In genomic region chr2:18440777-18441176, GRCh38 we compare ENCODE assay signal across 22 cellular contexts.
DNase-seq lines count a peak whose midpoint lies in the region; ATAC-seq, FAIRE-seq and TF ChIP-seq lines count a peak whose summit lies in the region.
"Had no signal": no experiment of that assay in that cellular context is flagged by ENCODE, and none has a peak within 500 bp of the region (broad histone marks: within the 10 kb centered on the region; RNA-seq: fewer than 3 reads in every experiment).

No MANE protein-coding gene starts in this region.

- 0 out of 2 replicates have a peak overlapping the region, but pooled peaks have one; percentile 36 for H4K5ac ChIP-seq in IMR-90 (ENCODE audit: low read depth, low read length)

- H3K23ac ChIP-seq in IMR-90 (ENCODE audit: low read depth, low read length), result 0 out of 2 replicates have a peak overlapping the region, but pooled peaks have one; percentile 1

- ATAC-seq in IMR-90 (ENCODE audit: low read depth), result no peak
- no peak for ATAC-seq in GM12878
- no peak for ATAC-seq in gastroesophageal sphincter
- ATAC-seq in GM18870 (IDR thresholded peaks at IDR 0.05; ENCODE audit: unreplicated experiment), result no peak
- ATAC-seq in GM18861 (IDR thresholded peaks at IDR 0.05; ENCODE audit: unreplicated experiment), result no peak
- ATAC-seq: GM23338 had no signal

- dilution Hi-C loops in IMR-90 (cut with HindIII; ENCODE audit: low sequenced_read_pairs, unreplicated experiment), result no loop called here

- H2BK15ac ChIP-seq in IMR-90 (ENCODE audit: low read depth, low read length), result peak overlapping the region; percentile 59; the same call in 2 of the 3 replicates

- peak overlapping the region; percentile 25 for H4K91ac ChIP-seq in IMR-90 (ENCODE audit: insufficient read depth, low read depth, low read length)

- no peaks in the 10 kb centered on the region for H3K79me1 ChIP-seq in IMR-90 (ENCODE audit: low read depth in 1 of 2, low read length in 2 of 2)

- no peak overlapping the region for H3K56ac ChIP-seq in IMR-90 (ENCODE audit: extremely low read depth, insufficient read depth, low read length)

- BruUV-seq in IMR-90 (replicated peaks; lab: Mats Ljungman, UMichigan), result no TSS peak
- no TSS peak for BruUV-seq in GM12878 (replicated peaks; lab: Mats Ljungman, UMichigan)

- peak overlapping the region; percentile 74; the same call in 1 of the 2 replicates for H3K18ac ChIP-seq in IMR-90 (ENCODE audit: low read depth, low read length)

- H3K4me3 ChIP-seq in IMR-90 (ENCODE audit: insufficient read depth, low read depth, low read length) (no peak overlapping the region), GM12878 (no peak overlapping the region), gastroesophageal sphincter (no peak overlapping the region)
- H3K4me3 ChIP-seq: GM23338 had no signal

- H3K9ac ChIP-seq in IMR-90 (ENCODE audit: low read depth, low read length) (no peak overlapping the region), GM12878 (ENCODE audit: control insufficient read depth, insufficient read depth, low read length) (no peak overlapping the region)

- peak overlapping the region; percentile 93 for H2AK5ac ChIP-seq in IMR-90 (ENCODE audit: low read depth, low read length)

- TF ChIP-seq EP300 in GM12878 (IDR thresholded peaks at IDR 0.05; ENCODE audit: borderline replicate concordance in 1 of 2, control insufficient read depth in 1 of 2, low read depth in 2 of 2, low read length in 2 of 2) (no peak), gastroesophageal sphincter (IDR thresholded peaks at IDR 0.05) (no peak)

- 83% methylated on average over 1 of the region's 4 CpGs; no CpG with 5 or more reads in 1 of the 2 experiments for WGBS in IMR-90 (ENCODE audit: extremely low coverage in 2 of 2, insufficient read length in 1 of 2), 2 experiments
- WGBS in GM12878 (ENCODE audit: insufficient coverage, insufficient replicate concordance, low lambda C conversion rate, missing lambda C conversion rate), result 2% methylated on average over 4 of the region's 4 CpGs
- 58 to 80% methylated on average over 1 to 4 of the region's 4 CpGs for WGBS in gastroesophageal sphincter (ENCODE audit: low coverage in 1 of 2), 2 donors

- RAD21 ChIA-PET in GM12878 (lab: Charles Lee; ENCODE audit: unreplicated experiment), result no interaction called here

- no peak for TF ChIP-seq RAD21 in IMR-90 (IDR thresholded peaks at IDR 0.05; ENCODE audit: low read length)
- no peak for TF ChIP-seq RAD21 in GM12878 (IDR thresholded peaks at IDR 0.05; ENCODE audit: insufficient read depth, low read depth, low read length)

- H3K9me3 ChIP-seq in IMR-90 (ENCODE audit: control insufficient read depth, insufficient read depth, low read length) (no peaks in the 10 kb centered on the region), GM12878 (replicated peaks; ENCODE audit: control insufficient read depth, insufficient read depth, low read length) (no peaks in the 10 kb centered on the region), gastroesophageal sphincter (no peaks in the 10 kb centered on the region)
- H3K9me3 ChIP-seq: BE2C had no signal

- H4K8ac ChIP-seq in IMR-90 (ENCODE audit: low read depth in 2 of 2, low read length in 2 of 2), result peak overlapping the region; percentile 29 to 40; a peak in 2 of 4 replicates

- H3K79me2 ChIP-seq in GM12878 (ENCODE audit: control insufficient read depth, insufficient read depth, low read length), result no peaks in the 10 kb centered on the region

- H2BK20ac ChIP-seq in IMR-90 (ENCODE audit: low read depth, low read length), result peak overlapping the region; percentile 36

- H3K27me3 ChIP-seq in IMR-90 (ENCODE audit: control insufficient read depth, insufficient read depth, low read length), result no peaks in the 10 kb centered on the region
- H3K27me3 ChIP-seq in GM12878 (replicated peaks in 1 of 2; ENCODE audit: control insufficient read depth in 2 of 2, insufficient read depth in 2 of 2, low read length in 1 of 2), result no peaks in the 10 kb centered on the region; a peak in 2 of 4 replicates
- no peaks in the 10 kb centered on the region for H3K27me3 ChIP-seq in gastroesophageal sphincter
- H3K27me3 ChIP-seq: BE2C had no signal

- FAIRE-seq in GM12878 (lab: Jason Lieb, UNC), result no peak
- FAIRE-seq: A204.1, G401.6, GM12892, GM18507, H54 had no signal

- H3K14ac ChIP-seq in IMR-90 (replicated peaks; ENCODE audit: low read depth, low read length), result no peak overlapping the region

- H2BK120ac ChIP-seq in IMR-90 (ENCODE audit: low read depth, low read length), result peak overlapping the region; percentile 82; the same call in 1 of the 2 replicates

- H3K27ac ChIP-seq in IMR-90 (ENCODE audit: insufficient read depth, low read length) (no peak overlapping the region), GM12878 (ENCODE audit: control insufficient read depth, insufficient read depth) (no peak overlapping the region), gastroesophageal sphincter (peak overlapping the region in 3 of 4 donors; percentile 20 to 36 (median 28))

- H2BK5ac ChIP-seq in IMR-90 (ENCODE audit: low read depth, low read length, poor library complexity, severe bottlenecking), result peak overlapping the region; percentile 62

- POLR2A ChIA-PET in IMR-90 (lab: Charles Lee; ENCODE audit: unreplicated experiment) (no interaction called here), GM12878 (lab: Charles Lee) (no interaction called here)

- H2AFZ ChIP-seq in IMR-90 (replicated peaks; ENCODE audit: low read length, poor library complexity), result no peak overlapping the region
- H2AFZ ChIP-seq in GM12878 (ENCODE audit: control insufficient read depth, low read depth, low read length), result no peak overlapping the region
- H2AFZ ChIP-seq: GM23338 had no signal

- in situ Hi-C loops in IMR-90 (cut with MboI; ENCODE audit: low sequenced_read_pairs) (no loop called here), GM12878 (cut with MboI) (no loop called here)

- no peaks in the 10 kb centered on the region for H4K20me1 ChIP-seq in IMR-90 (ENCODE audit: insufficient read depth, low read length)
- H4K20me1 ChIP-seq in GM12878 (ENCODE audit: control insufficient read depth, insufficient read depth), result no peaks in the 10 kb centered on the region

- H3K4me2 ChIP-seq in IMR-90 (ENCODE audit: low read depth, low read length), result no peak overlapping the region
- no peak overlapping the region for H3K4me2 ChIP-seq in GM12878 (ENCODE audit: control insufficient read depth, insufficient read depth)
- H3K4me2 ChIP-seq: GM23338 had no signal

- no peak overlapping the region for H2AK9ac ChIP-seq in IMR-90 (replicated peaks; ENCODE audit: low read depth, low read length, poor library complexity)

- CTCF ChIA-PET in IMR-90 (lab: Yijun Ruan, JAX) (no interaction called here), GM12878 (lab: Yijun Ruan, JAX) (interaction anchor here (1.2 kb wide), 1 partner anchor 53 kb away, joined by 3 read pairs; no protein-coding TSS in a partner anchor)

- H3K36me3 ChIP-seq in IMR-90 (ENCODE audit: control insufficient read depth, insufficient read depth, low read length) (no peaks in the 10 kb centered on the region), GM12878 (ENCODE audit: control insufficient read depth in 2 of 2, insufficient read depth in 2 of 2, low read length in 1 of 2) (no peaks in the 10 kb centered on the region), gastroesophageal sphincter (no peaks in the 10 kb centered on the region)
- H3K36me3 ChIP-seq: BE2C had no signal

- SMC1A ChIA-PET in GM12878 (lab: Charles Lee; ENCODE audit: uncharacterized antibody, unreplicated experiment), result no interaction called here

- TF ChIP-seq CTCF in IMR-90 (conservative IDR thresholded peaks at IDR 0.05; ENCODE audit: low read depth, low read length) (no peak), GM12878 (IDR thresholded peaks at IDR 0.05 in 2 of 3, conservative IDR thresholded peaks at IDR 0.05 in 1 of 3; ENCODE audit: control insufficient read depth in 2 of 3, extremely low read depth in 1 of 3, insufficient read depth in 1 of 3, low read depth in 3 of 3, low read length in 3 of 3) (no peak), gastroesophageal sphincter (IDR thresholded peaks at IDR 0.05) (no peak)

- peaks cover 10% of the 10 kb centered on the region for H3K4me1 ChIP-seq in IMR-90 (ENCODE audit: control insufficient read depth, insufficient read depth, low read length)
- H3K4me1 ChIP-seq in GM12878 (ENCODE audit: control insufficient read depth, insufficient read depth, low read length), result no peaks in the 10 kb centered on the region
- H3K4me1 ChIP-seq in gastroesophageal sphincter, result peaks cover 16 to 41% (median 19%) of the 10 kb centered on the region in 3 donors
- H3K4me1 ChIP-seq: BE2C had no signal

- peaks cover 6% of the 10 kb centered on the region; the same call in 1 of the 2 replicates for H3K9me1 ChIP-seq in IMR-90 (ENCODE audit: insufficient read depth, low read length)

- DNase-seq in IMR-90, result no peak
- no peak for DNase-seq in GM12878 (ENCODE audit: low read depth, low spot score)
- no peak for DNase-seq in EL
- DNase-seq: ACHN; BE2C; C1 segment of cervical spinal cord; CD4-positive, CD25-positive, alpha-beta regulatory T cell; CD8-positive, alpha-beta memory T cell; COR-L47; DMS 273 treated with DMSO at 0.1 percent for 48 hours; DMS53; DND-41; KBM-7 had no signal

- intact Hi-C loops in IMR-90 (cut with micrococcal nuclease) (no loop called here), GM12878 (cut with micrococcal nuclease; ENCODE audit: unreplicated experiment) (no loop called here)

- no peak for TF ChIP-seq POLR2A in IMR-90 (IDR thresholded peaks at IDR 0.05; ENCODE audit: low read depth, low read length)
- TF ChIP-seq POLR2A in GM12878 (IDR thresholded peaks at IDR 0.05; ENCODE audit: low read depth, low read length), result no peak
- no peak for TF ChIP-seq POLR2A in gastroesophageal sphincter (IDR thresholded peaks at IDR 0.05)

- peak overlapping the region; percentile 69 for H3K4ac ChIP-seq in IMR-90 (ENCODE audit: low read depth, low read length)

TF ChIP-seq in IMR-90, 13 proteins besides CTCF, POLR2A, EP300 and RAD21 (continues in another document):
- TF ChIP-seq NFE2L2 (IDR thresholded peaks at IDR 0.05; ENCODE audit: low read depth, low read length) (no peak), MAFK (IDR thresholded peaks at IDR 0.05; ENCODE audit: low read depth, low read length) (no peak), SMC3 (IDR thresholded peaks at IDR 0.05; ENCODE audit: low read depth, low read length) (no peak), MXI1 (IDR thresholded peaks at IDR 0.05; ENCODE audit: borderline replicate concordance, low read depth, low read length) (no peak), RFX5 (IDR thresholded peaks at IDR 0.05; ENCODE audit: low read depth, low read length) (no peak), CEBPB (IDR thresholded peaks at IDR 0.05; ENCODE audit: low read depth, low read length) (no peak), CHD1 (IDR thresholded peaks at IDR 0.05; ENCODE audit: low read depth, low read length) (no peak)

TF ChIP-seq in GM12878, 131 proteins besides CTCF, POLR2A, EP300 and RAD21:
- no peak for TF ChIP-seq YBX1 (IDR thresholded peaks at IDR 0.05)
- TF ChIP-seq RAD51 (IDR thresholded peaks at IDR 0.05), result peak; percentile 45; the same call in 1 of the 2 replicates

Comparison
In these comparisons a context has a peak if more than half of its experiments do, and no peak if none do; other contexts are left out.
1. H3K27ac ChIP-seq: peak in gastroesophageal sphincter (3 of 4); none in IMR-90 (single experiment) and GM12878 (single experiment).